In the genomic region with DNA sequence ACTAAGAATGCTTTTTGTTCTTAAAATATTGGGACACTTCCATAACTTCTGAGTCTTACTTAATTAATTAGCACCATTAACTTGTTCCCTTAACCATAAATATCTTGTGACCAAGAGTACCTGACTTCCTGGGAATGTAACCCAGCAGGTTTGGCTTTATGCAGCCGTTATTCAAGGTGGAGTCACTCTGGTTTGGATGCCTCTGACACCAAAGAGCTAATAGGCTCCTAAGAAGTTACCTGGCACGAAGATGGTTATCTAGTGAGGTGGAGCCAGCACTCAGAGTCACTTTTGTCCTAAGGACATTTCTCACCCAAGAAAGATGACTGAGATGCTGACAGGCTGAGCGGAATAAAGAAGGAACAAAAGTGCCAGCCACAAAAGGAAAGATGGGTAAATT, we compare ENCODE assay signal across 34 cellular contexts.
DNase-seq lines count a peak whose midpoint lies in the region; ATAC-seq, FAIRE-seq and TF ChIP-seq lines count a peak whose summit lies in the region.
"Had no signal": no experiment of that assay in that cellular context is flagged by ENCODE, and none has a peak within 500 bp of the region (broad histone marks: within the 10 kb centered on the region; RNA-seq: fewer than 3 reads in every experiment).

No MANE protein-coding gene starts in this region.

- H3K36me3 ChIP-seq in HCT116 (ENCODE audit: control insufficient read depth in 1 of 2, insufficient read depth in 2 of 2, low read length in 2 of 2) = no peaks in the 10 kb centered on the region
- H3K36me3 ChIP-seq: BLaER1 treated with 17β-estradiol and CSF1 and Interleukin-3, amounts not matched to agents 10 nM and 100 nM; gastroesophageal sphincter; neutrophil; SJCRH30 had no signal

- H4K20me1 ChIP-seq in HCT116 (ENCODE audit: insufficient read depth) = no peaks in the 10 kb centered on the region
- H4K20me1 ChIP-seq: BLaER1 treated with 17β-estradiol and CSF1 and Interleukin-3, amounts not matched to agents 10 nM and 100 nM had no signal

- DNase-seq in HCT116 (ENCODE audit: low read depth, low spot score) (peak; percentile 19), WTC11 (ENCODE audit: low spot score) (no peak), iPS-NIHi11 (ENCODE audit: low spot score) (peak; percentile 19), renal cortical epithelial cell (ENCODE audit: low read depth) (peak; percentile 36), cerebellar cortex (ENCODE audit: low spot score) (no peak), D721Med (ENCODE audit: insufficient read length, low spot score) (no peak)
- no peak for DNase-seq in stimulated activated CD8-positive, alpha-beta memory T cell treated with anti-CD3 and anti-CD28 coated beads, Interleukin-4, amount 100 ng/mL, for 48 hours
- DNase-seq: activated CD4-positive, alpha-beta T cell treated with anti-CD3 and anti-CD28 coated beads, Interleukin-2, amount 10 ng/mL, durations not matched to agents 24 days and 14 days; amniotic stem cell; COR-L47; DND-41; GM23248; hippocampal formation; immature natural killer cell; KG1; midbrain; naive B cell; NCI-H1417; NCI-H2029 treated with DMSO at 0.1 percent for 48 hours; posterior cingulate gyrus; SJCRH30; stimulated activated CD4-positive, alpha-beta T cell treated with anti-CD3 and anti-CD28 coated beads, Interleukin-4, amount 100 ng/mL, for 1 hour; T-helper 9 cell had no signal

- RAD21 ChIA-PET in HCT116 (lab: Charles Lee; ENCODE audit: low non-redundant PET in 1 of 2, low total read pairs in 2 of 2, uncharacterized antibody in 2 of 2, unreplicated experiment in 2 of 2) = no interaction called here

- no peak overlapping the region for H3K27ac ChIP-seq in HCT116 (ENCODE audit: low read depth, low read length)
- H3K27ac ChIP-seq: BLaER1 treated with 17β-estradiol and CSF1 and Interleukin-3, amounts not matched to agents 10 nM and 100 nM; gastroesophageal sphincter; GM23248; neutrophil; SJCRH30; tibial nerve had no signal

- no peak overlapping the region for H3K4me3 Mint-ChIP-seq in WTC11
- H3K4me3 Mint-ChIP-seq: activated CD4-positive, alpha-beta T cell treated with anti-CD3 and anti-CD28 coated beads, Interleukin-2, amount 10 ng/mL, durations not matched to agents 24 days and 14 days; activated naive CD4-positive, alpha-beta T cell treated with anti-CD3 and anti-CD28 coated beads, Interleukin-2, amount 50 U/mL, for 24 hours; brain; immature natural killer cell; naive B cell had no signal

- peaks cover 30% of the 10 kb centered on the region for H3K9me3 Mint-ChIP-seq in WTC11
- H3K9me3 Mint-ChIP-seq: activated CD4-positive, alpha-beta T cell treated with anti-CD3 and anti-CD28 coated beads, Interleukin-2, amount 10 ng/mL, durations not matched to agents 24 days and 14 days; activated naive CD4-positive, alpha-beta T cell treated with anti-CD3 and anti-CD28 coated beads, Interleukin-2, amount 50 U/mL, for 24 hours; brain; immature natural killer cell had no signal

- peak overlapping the region; percentile 26 for H3K4me2 ChIP-seq in HCT116 (ENCODE audit: low read length)
- H3K4me2 ChIP-seq: BLaER1 treated with 17β-estradiol and CSF1 and Interleukin-3, amounts not matched to agents 10 nM and 100 nM had no signal

- TF ChIP-seq CTCF in HCT116 (IDR thresholded peaks at IDR 0.05 in 2 of 3, conservative IDR thresholded peaks at IDR 0.05 in 1 of 3; ENCODE audit: borderline replicate concordance in 1 of 3, insufficient read depth in 1 of 3, low read depth in 2 of 3, low read length in 2 of 3) (no peak), WTC11 (IDR thresholded peaks at IDR 0.05) (no peak), D721Med (IDR thresholded peaks at IDR 0.05; ENCODE audit: insufficient read depth, missing control alignments) (no peak)

- peak overlapping the region; percentile 91 for H3K27ac Mint-ChIP-seq in WTC11
- H3K27ac Mint-ChIP-seq: activated CD4-positive, alpha-beta T cell treated with anti-CD3 and anti-CD28 coated beads, Interleukin-2, amount 10 ng/mL, durations not matched to agents 24 days and 14 days; activated naive CD4-positive, alpha-beta T cell treated with anti-CD3 and anti-CD28 coated beads, Interleukin-2, amount 50 U/mL, for 24 hours; brain; immature natural killer cell; naive B cell had no signal

- TF ChIP-seq RAD21 in HCT116 (IDR thresholded peaks at IDR 0.05; ENCODE audit: low read depth) = no peak

- no peak overlapping the region for H2AFZ ChIP-seq in HCT116 (ENCODE audit: low read depth, low read length, poor library complexity, severe bottlenecking)
- H2AFZ ChIP-seq: GM23248 had no signal

- no peak overlapping the region for H3K4me3 ChIP-seq in HCT116 (replicated peaks in 1 of 2; ENCODE audit: low read depth in 1 of 2, low read length in 2 of 2)
- H3K4me3 ChIP-seq: BLaER1 treated with 17β-estradiol and CSF1 and Interleukin-3, amounts not matched to agents 10 nM and 100 nM; gastroesophageal sphincter; GM23248; SJCRH30; tibial nerve had no signal

- H3K9me2 ChIP-seq in HCT116 (ENCODE audit: insufficient read depth) = no peaks in the 10 kb centered on the region

- peaks cover 27% of the 10 kb centered on the region for H3K36me3 Mint-ChIP-seq in WTC11
- H3K36me3 Mint-ChIP-seq: brain had no signal

- intact Hi-C loops in HCT116 (cut with micrococcal nuclease) = loop anchor here (5.0 kb wide), 2 partner anchors 172 to 252 kb away; a partner anchor contains a TSS

- H3K27me3 ChIP-seq in HCT116 (ENCODE audit: insufficient read depth, low read length) = no peaks in the 10 kb centered on the region
- H3K27me3 ChIP-seq: BLaER1 treated with 17β-estradiol and CSF1 and Interleukin-3, amounts not matched to agents 10 nM and 100 nM; gastroesophageal sphincter; neutrophil; SJCRH30; tibial nerve had no signal

- POLR2A ChIA-PET in HCT116 (lab: Charles Lee) = no interaction called here
- POLR2A ChIA-PET in WTC11 (lab: Charles Lee) = interaction anchor here (1.3 kb wide), 1 partner anchor 144 kb away, joined by 3 read pairs; no protein-coding TSS in a partner anchor

- BruUV-seq in HCT116 (replicated peaks; lab: Mats Ljungman, UMichigan) = no TSS peak

- TF ChIP-seq POLR2A in HCT116 (IDR thresholded peaks at IDR 0.05; ENCODE audit: borderline replicate concordance, extremely low read depth, insufficient read depth, insufficient read length) = no peak

- no peaks in the 10 kb centered on the region for H3K27me3 Mint-ChIP-seq in WTC11 (ENCODE audit: low read depth)
- H3K27me3 Mint-ChIP-seq: brain had no signal

- ATAC-seq in HCT116 = peak; percentile 66
- no peak for ATAC-seq in WTC11
- ATAC-seq: gastroesophageal sphincter, sciatic nerve had no signal

- H3K4me1 ChIP-seq in HCT116 (ENCODE audit: control insufficient read depth in 1 of 2, insufficient read depth in 2 of 2, low read length in 2 of 2) = peaks cover 7 to 13% of the 10 kb centered on the region in 2 experiments
- H3K4me1 ChIP-seq: BLaER1 treated with 17β-estradiol and CSF1 and Interleukin-3, amounts not matched to agents 10 nM and 100 nM; gastroesophageal sphincter; SJCRH30 had no signal

- FAIRE-seq in D721Med (lab: Jason Lieb, UNC) = no peak
- FAIRE-seq: endometrium, GM18507, GM19239, RCC 7860 had no signal

- H3K9ac ChIP-seq in HCT116 (ENCODE audit: low read length) = no peak overlapping the region
- H3K9ac ChIP-seq: BLaER1 treated with 17β-estradiol and CSF1 and Interleukin-3, amounts not matched to agents 10 nM and 100 nM; GM23248 had no signal

- H3K9me3 ChIP-seq in HCT116 (ENCODE audit: control insufficient read depth in 1 of 2, insufficient read depth in 1 of 2, low read depth in 1 of 2, low read length in 2 of 2) = no peaks in the 10 kb centered on the region
- H3K9me3 ChIP-seq: gastroesophageal sphincter, neutrophil, SJCRH30, tibial nerve had no signal

- no peaks in the 10 kb centered on the region for H3K79me2 ChIP-seq in HCT116 (ENCODE audit: insufficient read depth, low read length)

- H3K4me1 Mint-ChIP-seq in WTC11 = peaks cover 62% of the 10 kb centered on the region
- H3K4me1 Mint-ChIP-seq: activated CD4-positive, alpha-beta T cell treated with anti-CD3 and anti-CD28 coated beads, Interleukin-2, amount 10 ng/mL, durations not matched to agents 24 days and 14 days; activated naive CD4-positive, alpha-beta T cell treated with anti-CD3 and anti-CD28 coated beads, Interleukin-2, amount 50 U/mL, for 24 hours; brain; immature natural killer cell; naive B cell had no signal

- CTCF ChIA-PET in HCT116 (lab: Charles Lee) = no interaction called here
- CTCF ChIA-PET in WTC11 (lab: Charles Lee) = interaction anchor here (0.6 to 1.0 kb wide), 2 partner anchors 941 to 1110 kb away, joined by 3 read pairs; no protein-coding TSS in a partner anchor

TF ChIP-seq in HCT116, 20 proteins besides CTCF, POLR2A, EP300 and RAD21:
- peak; percentile 26; the same call in 1 of the 2 replicates for TF ChIP-seq FOSL1 (IDR thresholded peaks at IDR 0.05; ENCODE audit: low read depth)
- peak; percentile 43; the same call in 1 of the 2 replicates for TF ChIP-seq CBX3 (IDR thresholded peaks at IDR 0.05; ENCODE audit: low read depth)
- TF ChIP-seq, protein P1, sequence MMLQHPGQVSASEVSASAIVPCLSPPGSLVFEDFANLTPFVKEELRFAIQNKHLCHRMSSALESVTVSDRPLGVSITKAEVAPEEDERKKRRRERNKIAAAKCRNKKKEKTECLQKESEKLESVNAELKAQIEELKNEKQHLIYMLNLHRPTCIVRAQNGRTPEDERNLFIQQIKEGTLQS (IDR thresholded peaks at IDR 0.05) = no peak
- TF ChIP-seq JUND (IDR thresholded peaks at IDR 0.05) = peak; percentile 23; the same call in 1 of the 2 replicates
- peak; percentile 70 for TF ChIP-seq SP1 (IDR thresholded peaks at IDR 0.05; ENCODE audit: low read depth)

TF ChIP-seq in WTC11, 78 proteins besides CTCF, POLR2A, EP300 and RAD21:
- TF ChIP-seq, protein P2, sequence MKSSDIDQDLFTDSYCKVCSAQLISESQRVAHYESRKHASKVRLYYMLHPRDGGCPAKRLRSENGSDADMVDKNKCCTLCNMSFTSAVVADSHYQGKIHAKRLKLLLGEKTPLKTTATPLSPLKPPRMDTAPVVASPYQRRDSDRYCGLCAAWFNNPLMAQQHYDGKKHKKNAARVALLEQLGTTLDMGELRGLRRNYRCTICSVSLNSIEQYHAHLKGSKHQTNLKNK (CRISPR knock-in tag; IDR thresholded peaks at IDR 0.05) = no peak
- no peak for TF ChIP-seq ZNF263 (CRISPR knock-in tag; IDR thresholded peaks at IDR 0.05; ENCODE audit: low read depth)
- no peak for TF ChIP-seq MXD4 (CRISPR knock-in tag; IDR thresholded peaks at IDR 0.05; ENCODE audit: borderline replicate concordance)
- no peak for TF ChIP-seq ZNF423 (CRISPR knock-in tag; IDR thresholded peaks at IDR 0.05)
TF ChIP-seq in WTC11: peak in this region for 0.

Comparison
In these comparisons a context has a peak if more than half of its experiments do, and no peak if none do; other contexts are left out.
1. DNase-seq: peak in HCT116 (single experiment), iPS-NIHi11 (single experiment) and renal cortical epithelial cell (single experiment); none in WTC11 (single experiment), cerebellar cortex (single experiment), D721Med (single experiment) and stimulated activated CD8-positive, alpha-beta memory T cell treated with anti-CD3 and anti-CD28 coated beads, Interleukin-4, amount 100 ng/mL, for 48 hours (single experiment).